14 cellular contexts compared by ENCODE assay signal in the genomic region with DNA sequence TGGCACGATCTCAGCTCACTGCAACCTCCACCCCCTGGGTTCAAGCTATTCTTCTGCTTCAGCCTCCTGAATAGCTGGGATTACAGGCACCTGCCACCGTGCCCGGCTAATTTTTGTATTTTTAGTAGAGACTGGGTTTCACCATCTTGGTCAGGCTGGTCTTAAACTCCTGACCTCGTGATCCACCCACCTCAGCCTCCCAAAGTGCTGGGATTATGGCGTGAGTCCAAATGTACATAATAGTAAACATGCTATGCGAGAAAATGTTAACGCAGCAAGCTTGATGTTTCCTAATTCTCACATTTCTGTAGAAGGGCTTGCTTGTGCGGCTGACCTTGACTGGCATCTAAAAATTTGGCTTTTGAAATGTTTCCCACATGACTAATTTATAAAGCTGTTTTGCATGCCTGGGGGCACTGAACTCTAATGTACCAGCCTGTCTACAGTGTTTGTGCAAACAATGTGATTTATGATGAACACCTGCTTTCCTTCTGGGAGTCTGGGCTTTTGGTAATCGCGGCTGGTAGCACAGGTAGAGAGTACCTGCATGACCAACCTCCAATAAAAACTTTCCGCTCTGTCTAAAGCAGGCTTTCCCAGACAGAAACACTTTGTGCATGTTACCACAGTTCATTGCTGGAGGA.
DNase-seq lines count a peak whose midpoint lies in the region; ATAC-seq and FAIRE-seq lines count a peak whose summit lies in the region.
"Had no signal": no experiment of that assay in that cellular context is flagged by ENCODE, and none has a peak within 500 bp of the region (broad histone marks: within the 10 kb centered on the region; RNA-seq: fewer than 3 reads in every experiment).

No MANE protein-coding gene starts in this region.

- peak; percentile 10 for DNase-seq in SIG-M5 treated with dmso at 0.1 percent for 504 hours (lab: John Stamatoyannopoulos, UW; ENCODE audit: unreplicated experiment)
- no peak for DNase-seq in SIG-M5 (lab: John Stamatoyannopoulos, UW)
- peak; percentile 44 for DNase-seq in NCI-H774 (lab: John Stamatoyannopoulos, UW)
- DNase-seq in glomerular visceral epithelial cell (ENCODE audit: extremely low spot score) = peak; percentile 20
- DNase-seq in urothelium cell line (ENCODE audit: low spot score) = peak; percentile 10
- DNase-seq in hypothalamus (lab: John Stamatoyannopoulos, UW) = no peak
- DNase-seq in ACHN = no peak
- DNase-seq: activated naive CD4-positive, alpha-beta T cell treated with anti-CD3 and anti-CD28 coated beads, Interleukin-2, amount 10 ng/mL, durations not matched to agents 7 days and 5 days; caudate nucleus; NCI-H524 treated with DMSO at 0.1 percent for 48 hours; stimulated activated CD8-positive, alpha-beta memory T cell treated with anti-CD3 and anti-CD28 coated beads, Interleukin-4, amount 100 ng/mL, for 48 hours; trophoblast cell had no signal

- in situ Hi-C loops in ACHN (cut with HindIII; ENCODE audit: low pct_ligation_motif_present, low pct_unique_long_range_greater_than_20kb, low sequenced_read_pairs) = no loop called here

- no peak for ATAC-seq in GM18909 (IDR thresholded peaks at IDR 0.05; ENCODE audit: poor library complexity, unreplicated experiment)

- FAIRE-seq in urothelium cell line (lab: Jason Lieb, UNC) = no peak
- FAIRE-seq: endothelial cell of umbilical vein had no signal

Comparison
In these comparisons a context has a peak if more than half of its experiments do, and no peak if none do; other contexts are left out.
1. DNase-seq: peak in SIG-M5 treated with dmso at 0.1 percent for 504 hours (single experiment), NCI-H774 (single experiment), glomerular visceral epithelial cell (single experiment) and urothelium cell line (single experiment); none in SIG-M5 (single experiment), hypothalamus (0 of 51) and ACHN (single experiment).